16 cellular contexts compared by ENCODE assay signal in genomic region chr5:39158127-39158593, GRCh38.
A peak's percentile ranks its signal among the peaks of the same experiment; 100 is the strongest.
DNase-seq lines count a peak whose midpoint lies in the region; ATAC-seq and TF ChIP-seq lines count a peak whose summit lies in the region.
"Had no signal": no experiment of that assay in that cellular context is flagged by ENCODE, and none has a peak within 500 bp of the region (broad histone marks: within the 10 kb centered on the region; RNA-seq: fewer than 3 reads in every experiment).

No MANE protein-coding gene starts in this region.

- H3K27ac Mint-ChIP-seq in activated CD4-positive, alpha-beta T cell treated with anti-CD3 and anti-CD28 coated beads, Interleukin-2, amount 10 ng/mL, durations not matched to agents 24 days and 14 days, result peak overlapping the region; percentile 62
- H3K27ac Mint-ChIP-seq in activated CD4-positive, alpha-beta T cell treated with anti-CD3 and anti-CD28 coated beads, Interleukin-2, amount 10 ng/mL, durations not matched to agents 7 days and 5 days, result no peak overlapping the region
- H3K27ac Mint-ChIP-seq in central memory CD8-positive, alpha-beta T cell (ENCODE audit: low read depth), result peak overlapping the region; percentile 52
- peak overlapping the region in 8 of 9 donors; percentile 41 to 94 (median 78) for H3K27ac Mint-ChIP-seq in naive thymus-derived CD4-positive, alpha-beta T cell

- H3F3A ChIP-seq in PC-3 (ENCODE audit: low read length, unreplicated experiment), result no peaks in the 10 kb centered on the region

- peak; percentile 54 for DNase-seq in activated CD4-positive, alpha-beta T cell treated with anti-CD3 and anti-CD28 coated beads, Interleukin-2, amount 10 ng/mL, durations not matched to agents 24 days and 14 days
- DNase-seq in activated CD4-positive, alpha-beta T cell treated with anti-CD3 and anti-CD28 coated beads, Interleukin-2, amount 10 ng/mL, durations not matched to agents 7 days and 5 days, result no peak
- DNase-seq in PC-3, result peak; percentile 67
- no peak for DNase-seq in central memory CD8-positive, alpha-beta T cell (ENCODE audit: low spot score in 2 of 2)
- no peak for DNase-seq in naive thymus-derived CD4-positive, alpha-beta T cell
- DNase-seq in NCI-H1092 (lab: John Stamatoyannopoulos, UW), result no peak
- DNase-seq in coronary artery (ENCODE audit: low spot score), result no peak
- no peak for DNase-seq in left colon
- DNase-seq: DMS79, dorsolateral prefrontal cortex, head of caudate nucleus, mesenchymal stem cell, NCI-H2171 treated with DMSO at 0.1 percent for 48 hours had no signal

- H3K4me3 ChIP-seq in PC-3 (ENCODE audit: low read length), result no peak overlapping the region
- no peak overlapping the region for H3K4me3 ChIP-seq in naive thymus-derived CD4-positive, alpha-beta T cell (ENCODE audit: low read length)
- H3K4me3 ChIP-seq in coronary artery, result no peak overlapping the region
- H3K4me3 ChIP-seq: dorsolateral prefrontal cortex, SJSA1, suprapubic skin had no signal

- no peaks in the 10 kb centered on the region for H3K27me3 ChIP-seq in PC-3 (ENCODE audit: low read length)
- no peaks in the 10 kb centered on the region for H3K27me3 ChIP-seq in naive thymus-derived CD4-positive, alpha-beta T cell (ENCODE audit: control insufficient read depth in 2 of 2, insufficient read depth in 2 of 2, low read length in 2 of 2)
- H3K27me3 ChIP-seq: SJSA1, suprapubic skin had no signal

- H3K36me3 Mint-ChIP-seq in activated CD4-positive, alpha-beta T cell treated with anti-CD3 and anti-CD28 coated beads, Interleukin-2, amount 10 ng/mL, durations not matched to agents 24 days and 14 days (ENCODE audit: low read depth), result peaks cover 35% of the 10 kb centered on the region
- peaks cover 68% of the 10 kb centered on the region for H3K36me3 Mint-ChIP-seq in activated CD4-positive, alpha-beta T cell treated with anti-CD3 and anti-CD28 coated beads, Interleukin-2, amount 10 ng/mL, durations not matched to agents 7 days and 5 days (ENCODE audit: low read depth)
- H3K36me3 Mint-ChIP-seq in central memory CD8-positive, alpha-beta T cell (ENCODE audit: insufficient read depth), result peaks cover 26% of the 10 kb centered on the region
- H3K36me3 Mint-ChIP-seq in naive thymus-derived CD4-positive, alpha-beta T cell, result peaks cover 17 to 42% (median 39%) of the 10 kb centered on the region in 5 donors

- no peaks in the 10 kb centered on the region for H3K79me2 ChIP-seq in PC-3 (ENCODE audit: low read length)

- no peaks in the 10 kb centered on the region for H3K36me3 ChIP-seq in PC-3 (ENCODE audit: low read depth, low read length)
- peaks cover 0 to 10% (median 2%) of the 10 kb centered on the region in 3 experiments for H3K36me3 ChIP-seq in naive thymus-derived CD4-positive, alpha-beta T cell (ENCODE audit: control insufficient read depth in 2 of 3, insufficient read depth in 3 of 3, low read length in 3 of 3)
- H3K36me3 ChIP-seq: SJSA1, suprapubic skin had no signal

- H3K4me3 Mint-ChIP-seq in activated CD4-positive, alpha-beta T cell treated with anti-CD3 and anti-CD28 coated beads, Interleukin-2, amount 10 ng/mL, durations not matched to agents 24 days and 14 days, result no peak overlapping the region
- no peak overlapping the region for H3K4me3 Mint-ChIP-seq in activated CD4-positive, alpha-beta T cell treated with anti-CD3 and anti-CD28 coated beads, Interleukin-2, amount 10 ng/mL, durations not matched to agents 7 days and 5 days
- H3K4me3 Mint-ChIP-seq in central memory CD8-positive, alpha-beta T cell, result peak overlapping the region; percentile 28
- H3K4me3 Mint-ChIP-seq in naive thymus-derived CD4-positive, alpha-beta T cell, result peak overlapping the region in 9 of 10 donors; percentile 34 to 81 (median 61)

- H3K27me3 Mint-ChIP-seq in activated CD4-positive, alpha-beta T cell treated with anti-CD3 and anti-CD28 coated beads, Interleukin-2, amount 10 ng/mL, durations not matched to agents 24 days and 14 days, result no peaks in the 10 kb centered on the region
- no peaks in the 10 kb centered on the region for H3K27me3 Mint-ChIP-seq in activated CD4-positive, alpha-beta T cell treated with anti-CD3 and anti-CD28 coated beads, Interleukin-2, amount 10 ng/mL, durations not matched to agents 7 days and 5 days
- no peaks in the 10 kb centered on the region for H3K27me3 Mint-ChIP-seq in central memory CD8-positive, alpha-beta T cell
- H3K27me3 Mint-ChIP-seq in naive thymus-derived CD4-positive, alpha-beta T cell, result no peaks in the 10 kb centered on the region

- peak overlapping the region; percentile 31 for H2AFZ ChIP-seq in PC-3 (ENCODE audit: low read length)

- intact Hi-C loops in activated CD4-positive, alpha-beta T cell treated with anti-CD3 and anti-CD28 coated beads, Interleukin-2, amount 10 ng/mL, durations not matched to agents 24 days and 14 days (cut with micrococcal nuclease), result loop anchor here (10.0 kb wide), 1 partner anchor 387 kb away; no protein-coding TSS in a partner anchor
- intact Hi-C loops in PC-3 (cut with micrococcal nuclease), result loop anchor here (5.0 kb wide), 1 partner anchor 34 kb away; no protein-coding TSS in a partner anchor
- intact Hi-C loops in naive thymus-derived CD4-positive, alpha-beta T cell (cut with micrococcal nuclease), result loop anchor here in 1 of 2 donors (2.0 kb wide), 1 partner anchor 19 kb away; no protein-coding TSS in a partner anchor
- intact Hi-C loops in left colon (cut with DNase I, micrococcal nuclease), result no loop called here

- CTCF ChIA-PET in activated CD4-positive, alpha-beta T cell treated with anti-CD3 and anti-CD28 coated beads, Interleukin-2, amount 10 ng/mL, durations not matched to agents 7 days and 5 days (lab: Charles Lee), result interaction anchor here (1.1 to 1.3 kb wide), 3 partner anchors 13 to 59 kb away, joined by 3 to 7 read pairs (median 4); no protein-coding TSS in a partner anchor
- CTCF ChIA-PET in PC-3 (lab: Charles Lee), result no interaction called here
- CTCF ChIA-PET in naive thymus-derived CD4-positive, alpha-beta T cell (lab: Charles Lee), result interaction anchor here (0.6 to 1.4 kb wide), 6 partner anchors 9 to 66 kb away, joined by 3 to 7 read pairs (median 3); no protein-coding TSS in a partner anchor

- H3K9me3 ChIP-seq in PC-3 (ENCODE audit: low read length), result no peaks in the 10 kb centered on the region
- no peaks in the 10 kb centered on the region for H3K9me3 ChIP-seq in naive thymus-derived CD4-positive, alpha-beta T cell (ENCODE audit: control insufficient read depth in 2 of 3, low read length in 3 of 3)
- H3K9me3 ChIP-seq: SJSA1, suprapubic skin had no signal

- no peaks in the 10 kb centered on the region for H3K9me3 Mint-ChIP-seq in activated CD4-positive, alpha-beta T cell treated with anti-CD3 and anti-CD28 coated beads, Interleukin-2, amount 10 ng/mL, durations not matched to agents 24 days and 14 days
- H3K9me3 Mint-ChIP-seq in activated CD4-positive, alpha-beta T cell treated with anti-CD3 and anti-CD28 coated beads, Interleukin-2, amount 10 ng/mL, durations not matched to agents 7 days and 5 days, result no peaks in the 10 kb centered on the region
- no peaks in the 10 kb centered on the region for H3K9me3 Mint-ChIP-seq in central memory CD8-positive, alpha-beta T cell
- peaks cover 0 to 5% (median 0%) of the 10 kb centered on the region in 11 donors for H3K9me3 Mint-ChIP-seq in naive thymus-derived CD4-positive, alpha-beta T cell

- H3K4me1 Mint-ChIP-seq in activated CD4-positive, alpha-beta T cell treated with anti-CD3 and anti-CD28 coated beads, Interleukin-2, amount 10 ng/mL, durations not matched to agents 24 days and 14 days, result peaks cover 57% of the 10 kb centered on the region
- peaks cover 80% of the 10 kb centered on the region for H3K4me1 Mint-ChIP-seq in activated CD4-positive, alpha-beta T cell treated with anti-CD3 and anti-CD28 coated beads, Interleukin-2, amount 10 ng/mL, durations not matched to agents 7 days and 5 days
- H3K4me1 Mint-ChIP-seq in central memory CD8-positive, alpha-beta T cell, result peaks cover 76% of the 10 kb centered on the region
- peaks cover 52 to 97% (median 88%) of the 10 kb centered on the region in 7 donors for H3K4me1 Mint-ChIP-seq in naive thymus-derived CD4-positive, alpha-beta T cell

- peaks cover 13% of the 10 kb centered on the region for H3K4me1 ChIP-seq in PC-3 (ENCODE audit: insufficient read depth, low read length)
- H3K4me1 ChIP-seq in naive thymus-derived CD4-positive, alpha-beta T cell (ENCODE audit: control insufficient read depth in 2 of 2, insufficient read depth in 2 of 2, low read length in 2 of 2), result peaks cover 48 to 81% of the 10 kb centered on the region in 2 donors
- H3K4me1 ChIP-seq: SJSA1, suprapubic skin had no signal

- TF ChIP-seq CTCF in PC-3 (conservative IDR thresholded peaks at IDR 0.05; ENCODE audit: low read depth, low read length), result no peak
- TF ChIP-seq CTCF in coronary artery (IDR thresholded peaks at IDR 0.05), result no peak

- no peak overlapping the region for H3K9ac ChIP-seq in PC-3 (ENCODE audit: low read length)

- H3K27ac ChIP-seq in PC-3 (ENCODE audit: low read length), result 0 out of 2 replicates have a peak overlapping the region, but pooled peaks have one; percentile 3
- H3K27ac ChIP-seq in naive thymus-derived CD4-positive, alpha-beta T cell (ENCODE audit: low read depth, low read length), result peak overlapping the region; percentile 57
- no peak overlapping the region for H3K27ac ChIP-seq in coronary artery
- H3K27ac ChIP-seq: dorsolateral prefrontal cortex, SJSA1, suprapubic skin had no signal

- H3K9me2 ChIP-seq in PC-3 (replicated peaks; ENCODE audit: low read length), result no peaks in the 10 kb centered on the region; the same call in 1 of the 2 replicates

- POLR2A ChIA-PET in activated CD4-positive, alpha-beta T cell treated with anti-CD3 and anti-CD28 coated beads, Interleukin-2, amount 10 ng/mL, durations not matched to agents 7 days and 5 days (lab: Charles Lee), result interaction anchor here (0.5 kb wide), 1 partner anchor 13 kb away, joined by 4 read pairs; no protein-coding TSS in a partner anchor
- POLR2A ChIA-PET in PC-3 (lab: Charles Lee; ENCODE audit: unreplicated experiment), result no interaction called here
- POLR2A ChIA-PET in naive thymus-derived CD4-positive, alpha-beta T cell (lab: Charles Lee), result interaction anchor here (0.7 to 4.6 kb wide), 8 partner anchors 9 to 58 kb away, joined by 3 to 22 read pairs (median 7); no protein-coding TSS in a partner anchor

- H4K20me1 ChIP-seq in PC-3 (ENCODE audit: low read length), result no peaks in the 10 kb centered on the region

- BruUV-seq in PC-3 (replicated peaks; lab: Mats Ljungman, UMichigan), result no TSS peak

- H3K4me2 ChIP-seq in PC-3 (ENCODE audit: low read length), result 0 out of 2 replicates have a peak overlapping the region, but pooled peaks have one; percentile 6

- ATAC-seq in PC-3, result peak; percentile 76
- no peak for ATAC-seq in central memory CD8-positive, alpha-beta T cell (replicated peaks; ENCODE audit: extremely low read depth, poor library complexity, severe bottlenecking)
- ATAC-seq in naive thymus-derived CD4-positive, alpha-beta T cell, result no peak
- no peak for ATAC-seq in left colon
- ATAC-seq: activated CD4-positive, CD25-positive, alpha-beta regulatory T cell treated with anti-CD3 and anti-CD28 coated beads, Interleukin-2, amount 50 U/mL, for 24 hours had no signal

Comparison
In these comparisons a context has a peak if more than half of its experiments do, and no peak if none do; other contexts are left out.
1. DNase-seq: peak in activated CD4-positive, alpha-beta T cell treated with anti-CD3 and anti-CD28 coated beads, Interleukin-2, amount 10 ng/mL, durations not matched to agents 24 days and 14 days (single experiment) and PC-3 (single experiment); none in activated CD4-positive, alpha-beta T cell treated with anti-CD3 and anti-CD28 coated beads, Interleukin-2, amount 10 ng/mL, durations not matched to agents 7 days and 5 days (single experiment), central memory CD8-positive, alpha-beta T cell (0 of 2), naive thymus-derived CD4-positive, alpha-beta T cell (0 of 9), NCI-H1092 (single experiment), coronary artery (single experiment) and left colon (0 of 2).
2. H3K4me3 Mint-ChIP-seq: peak in central memory CD8-positive, alpha-beta T cell (single experiment) and naive thymus-derived CD4-positive, alpha-beta T cell (9 of 10); none in activated CD4-positive, alpha-beta T cell treated with anti-CD3 and anti-CD28 coated beads, Interleukin-2, amount 10 ng/mL, durations not matched to agents 24 days and 14 days (single experiment) and activated CD4-positive, alpha-beta T cell treated with anti-CD3 and anti-CD28 coated beads, Interleukin-2, amount 10 ng/mL, durations not matched to agents 7 days and 5 days (single experiment).
3. H3K27ac ChIP-seq: peak in PC-3 (single experiment) and naive thymus-derived CD4-positive, alpha-beta T cell (single experiment); none in coronary artery (0 of 2).
4. intact Hi-C loops: an anchor here in activated CD4-positive, alpha-beta T cell treated with anti-CD3 and anti-CD28 coated beads, Interleukin-2, amount 10 ng/mL, durations not matched to agents 24 days and 14 days (10.0 kb wide) and PC-3 (5.0 kb wide); none called in left colon.